ENCODE assay signal across 18 cellular contexts in genomic region chrX:141314441-141314840, GRCh38.
"Had no signal": no experiment of that assay in that cellular context is flagged by ENCODE, and none has a peak within 500 bp of the region (broad histone marks: within the 10 kb centered on the region; RNA-seq: fewer than 3 reads in every experiment).

No MANE protein-coding gene starts in this region.

- H3K9me3 ChIP-seq: right atrium auricular region, tibial artery had no signal

- H3K27me3 ChIP-seq: right atrium auricular region, tibial artery had no signal

- H3K4me1 ChIP-seq: right atrium auricular region, tibial artery had no signal

- DNase-seq: activated CD4-positive, alpha-beta memory T cell treated with anti-CD3 and anti-CD28 coated beads for 36 hours; activated CD8-positive, alpha-beta memory T cell treated with anti-CD3 and anti-CD28 coated beads, Interleukin-2, amount 10 ng/mL, durations not matched to agents 7 days and 5 days; activated naive CD4-positive, alpha-beta T cell treated with anti-CD3 and anti-CD28 coated beads, Interleukin-2, amount 10 ng/mL, durations not matched to agents 7 days and 5 days; activated T-cell treated with anti-CD3 and anti-CD28 coated beads, Interleukin-2, amount 50 U/mL, for 1 hour; central memory CD4-positive, alpha-beta T cell; cortex of kidney; effector CD8-positive, alpha-beta T cell; foreskin fibroblast; mesendoderm; occipital lobe; stimulated activated CD4-positive, alpha-beta T cell treated with anti-CD3 and anti-CD28 coated beads, Interleukin-15, amount 100 ng/mL, for 24 hours; stimulated activated CD4-positive, alpha-beta T cell treated with anti-CD3 and anti-CD28 coated beads, Interleukin-4, amount 100 ng/mL, for 1 hour; stimulated activated naive CD4-positive, alpha-beta T cell; tibial artery had no signal

- H3K36me3 ChIP-seq: right atrium auricular region, tibial artery had no signal

- H3K27ac ChIP-seq: epithelial cell of prostate, right atrium auricular region, tibial artery, VCaP had no signal

- ATAC-seq: activated CD8-positive, alpha-beta memory T cell treated with anti-CD3 and anti-CD28 coated beads, Interleukin-2, amount 10 ng/mL, durations not matched to agents 7 days and 5 days; natural killer cell treated with Interleukin-12 subunit alpha and Interleukin-12 subunit beta and Interleukin-15 and Interleukin-18, amount 100 ng/mL, for 72 hours had no signal

- H3K4me3 ChIP-seq: right atrium auricular region, tibial artery had no signal
